ENCODE assay signal across 19 cellular contexts in the genomic region with DNA sequence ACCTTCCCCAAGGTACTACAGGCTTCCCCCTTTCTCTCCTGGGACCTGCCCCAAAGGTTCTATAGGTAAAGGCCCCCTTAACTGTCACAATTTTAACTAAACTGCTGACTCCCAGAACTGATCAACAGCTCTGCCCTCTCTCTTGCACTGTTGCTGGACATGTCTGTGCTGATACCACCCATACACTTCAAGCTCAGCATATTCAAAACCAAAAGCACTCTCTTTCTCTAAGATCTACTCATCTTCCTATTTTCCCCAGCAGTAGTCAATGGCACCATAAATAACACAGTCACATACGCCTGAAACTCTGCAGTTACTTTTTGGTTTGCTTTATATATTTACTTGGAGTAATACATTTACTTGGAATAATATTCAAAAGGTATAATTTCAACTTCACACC. TPM values are rescaled to one million over a fixed set of nuclear protein-coding genes. Genes with fewer than 3 reads are reported as not detected.
DNase-seq lines count a peak whose midpoint lies in the region; ATAC-seq, FAIRE-seq and TF ChIP-seq lines count a peak whose summit lies in the region.
"Had no signal": no experiment of that assay in that cellular context is flagged by ENCODE, and none has a peak within 500 bp of the region (broad histone marks: within the 10 kb centered on the region; RNA-seq: fewer than 3 reads in every experiment).

No MANE protein-coding gene starts in this region.

- no peak overlapping the region for H3K9ac ChIP-seq in kidney (ENCODE audit: low read length in 2 of 2)
- H3K9ac ChIP-seq in endodermal cell (ENCODE audit: extremely low read depth, low read length, poor library complexity, severe bottlenecking), result no peak overlapping the region
- H3K9ac ChIP-seq: neural progenitor cell had no signal

- H3K4me1 ChIP-seq in CD4-positive, alpha-beta memory T cell (ENCODE audit: insufficient read depth, low read length), result peaks cover 76% of the 10 kb centered on the region
- H3K4me1 ChIP-seq in RWPE2 (ENCODE audit: insufficient read depth, poor library complexity, severe bottlenecking) (peaks cover 78% of the 10 kb centered on the region), kidney (ENCODE audit: control insufficient read depth in 1 of 2, insufficient read depth in 1 of 2, low read depth in 1 of 2, low read length in 2 of 2) (peaks cover 0 to 11% of the 10 kb centered on the region in 2 donors), endodermal cell (ENCODE audit: control insufficient read depth, insufficient read depth, low read length) (no peaks in the 10 kb centered on the region), hepatocyte (ENCODE audit: insufficient read depth) (peaks cover 12% of the 10 kb centered on the region), aorta (ENCODE audit: control insufficient read depth in 1 of 2, insufficient read depth in 2 of 2, low read length in 2 of 2) (no peaks in the 10 kb centered on the region)
- H3K4me1 ChIP-seq: right lobe of liver had no signal

- H3K27me3 ChIP-seq in CD4-positive, alpha-beta memory T cell (ENCODE audit: insufficient read depth, low read length), result no peaks in the 10 kb centered on the region
- no peaks in the 10 kb centered on the region for H3K27me3 ChIP-seq in RWPE2 (ENCODE audit: insufficient read depth, poor library complexity, severe bottlenecking)
- no peaks in the 10 kb centered on the region for H3K27me3 ChIP-seq in endodermal cell (ENCODE audit: control insufficient read depth, insufficient read depth, low read length, poor library complexity, severe bottlenecking)
- no peaks in the 10 kb centered on the region for H3K27me3 ChIP-seq in hepatocyte
- no peaks in the 10 kb centered on the region for H3K27me3 ChIP-seq in aorta (ENCODE audit: control insufficient read depth in 1 of 2, insufficient read depth in 2 of 2, low read length in 1 of 2)
- H3K27me3 ChIP-seq: esophagus muscularis mucosa, neural progenitor cell, Peyer's patch, right lobe of liver had no signal

- no peaks in the 10 kb centered on the region for H3K27me3 Mint-ChIP-seq in CD4-positive, alpha-beta memory T cell
- H3K27me3 Mint-ChIP-seq in endodermal cell (ENCODE audit: insufficient read depth), result no peaks in the 10 kb centered on the region
- H3K27me3 Mint-ChIP-seq: activated naive CD8-positive, alpha-beta T cell treated with anti-CD3 and anti-CD28 coated beads, Interleukin-2, amount 10 ng/mL, durations not matched to agents 7 days and 5 days; stimulated activated naive CD8-positive, alpha-beta T cell treated with anti-CD3 and anti-CD28 coated beads, Interleukin-15, amount 100 ng/mL, for 72 hours had no signal

- intact Hi-C loops in CD4-positive, alpha-beta memory T cell (cut with micrococcal nuclease), result loop anchor here (2.0 kb wide), 1 partner anchor 13 kb away; a partner anchor contains a TSS
- intact Hi-C loops in kidney (cut with DNase I), result no loop called here
- intact Hi-C loops in aorta (cut with DNase I), result no loop called here

- no peaks in the 10 kb centered on the region for H3K9me3 Mint-ChIP-seq in CD4-positive, alpha-beta memory T cell
- H3K9me3 Mint-ChIP-seq in endodermal cell, result no peaks in the 10 kb centered on the region
- H3K9me3 Mint-ChIP-seq: activated naive CD8-positive, alpha-beta T cell treated with anti-CD3 and anti-CD28 coated beads, Interleukin-2, amount 10 ng/mL, durations not matched to agents 7 days and 5 days; neural progenitor cell; stimulated activated naive CD8-positive, alpha-beta T cell treated with anti-CD3 and anti-CD28 coated beads, Interleukin-15, amount 100 ng/mL, for 72 hours had no signal

- H2AFZ ChIP-seq in hepatocyte, result no peak overlapping the region
- H2AFZ ChIP-seq: neural progenitor cell had no signal

- H3K79me2 ChIP-seq in hepatocyte, result peaks cover 79% of the 10 kb centered on the region

- POLR2A ChIA-PET in CD4-positive, alpha-beta memory T cell (lab: Charles Lee; ENCODE audit: partially characterized antibody), result interaction anchor here (1.1 to 15.0 kb wide), 3 partner anchors 12 to 147 kb away, joined by 3 to 141 read pairs (median 4); a partner anchor contains a TSS

- ATAC-seq in GM18498 (IDR thresholded peaks at IDR 0.05; ENCODE audit: unreplicated experiment) (peak; percentile 32), RWPE2 (ENCODE audit: low read depth) (no peak), aorta (ENCODE audit: low FRiP score) (no peak)
- ATAC-seq: right lobe of liver; stimulated activated naive CD8-positive, alpha-beta T cell treated with anti-CD3 and anti-CD28 coated beads, Interleukin-15, amount 100 ng/mL, for 72 hours had no signal

- no peaks in the 10 kb centered on the region for H3K9me2 ChIP-seq in hepatocyte (replicated peaks; ENCODE audit: insufficient read depth)

- no peaks in the 10 kb centered on the region for H4K20me1 ChIP-seq in hepatocyte (ENCODE audit: insufficient read depth, poor library complexity, severe bottlenecking)

- no peak overlapping the region for H3K4me3 ChIP-seq in CD4-positive, alpha-beta memory T cell (ENCODE audit: low read length in 2 of 2)
- no peak overlapping the region for H3K4me3 ChIP-seq in RWPE2 (ENCODE audit: severe bottlenecking)
- no peak overlapping the region for H3K4me3 ChIP-seq in kidney (ENCODE audit: low read length in 2 of 2)
- no peak overlapping the region for H3K4me3 ChIP-seq in endodermal cell (ENCODE audit: low read length)
- H3K4me3 ChIP-seq in hepatocyte, result no peak overlapping the region
- no peak overlapping the region for H3K4me3 ChIP-seq in aorta (ENCODE audit: low read length in 2 of 2)
- H3K4me3 ChIP-seq: esophagus muscularis mucosa, left ventricle myocardium inferior, neural progenitor cell, Peyer's patch, right lobe of liver had no signal

- H3K36me3 ChIP-seq in CD4-positive, alpha-beta memory T cell (ENCODE audit: insufficient read depth, low read length), result no peaks in the 10 kb centered on the region
- H3K36me3 ChIP-seq in RWPE2 (ENCODE audit: low read depth) (no peaks in the 10 kb centered on the region), kidney (ENCODE audit: control insufficient read depth in 1 of 2, insufficient read depth in 2 of 2, low read length in 2 of 2) (no peaks in the 10 kb centered on the region), endodermal cell (ENCODE audit: control insufficient read depth, insufficient read depth, low read length) (no peaks in the 10 kb centered on the region), hepatocyte (replicated peaks; ENCODE audit: insufficient read depth, low read depth) (no peaks in the 10 kb centered on the region), aorta (ENCODE audit: control insufficient read depth in 1 of 2, insufficient read depth in 2 of 2, low read length in 1 of 2) (no peaks in the 10 kb centered on the region)
- H3K36me3 ChIP-seq: esophagus muscularis mucosa, left ventricle myocardium inferior, neural progenitor cell, Peyer's patch, right lobe of liver had no signal

- no peak overlapping the region for H3K27ac ChIP-seq in CD4-positive, alpha-beta memory T cell (ENCODE audit: low read depth, low read length)
- H3K27ac ChIP-seq in RWPE2 (ENCODE audit: poor library complexity, severe bottlenecking), result peak overlapping the region; percentile 41
- H3K27ac ChIP-seq in kidney (ENCODE audit: low read depth in 2 of 2, low read length in 2 of 2), result peak overlapping the region; percentile 51 to 53
- no peak overlapping the region for H3K27ac ChIP-seq in endodermal cell (ENCODE audit: low read depth, low read length)
- no peak overlapping the region for H3K27ac ChIP-seq in hepatocyte
- no peak overlapping the region for H3K27ac ChIP-seq in aorta (ENCODE audit: low read depth in 1 of 2, low read length in 2 of 2)
- H3K27ac ChIP-seq: esophagus muscularis mucosa, left ventricle myocardium inferior, neural progenitor cell, right lobe of liver had no signal

- no peak for FAIRE-seq in kidney (lab: Jason Lieb, UNC)

- H3K27ac Mint-ChIP-seq in CD4-positive, alpha-beta memory T cell, result peak overlapping the region; percentile 21 to 88 (median 62)
- H3K27ac Mint-ChIP-seq in endodermal cell, result no peak overlapping the region
- H3K27ac Mint-ChIP-seq: neural progenitor cell; stimulated activated naive CD8-positive, alpha-beta T cell treated with anti-CD3 and anti-CD28 coated beads, Interleukin-15, amount 100 ng/mL, for 72 hours had no signal

- no peak for DNase-seq in CD4-positive, alpha-beta memory T cell
- DNase-seq in RWPE2 (ENCODE audit: low spot score) (no peak), kidney (no peak), endodermal cell (no peak), hepatocyte (ENCODE audit: low spot score) (no peak), aorta (no peak), glomerular visceral epithelial cell (ENCODE audit: extremely low spot score) (no peak)
- DNase-seq: activated naive CD8-positive, alpha-beta T cell treated with anti-CD3 and anti-CD28 coated beads, Interleukin-2, amount 10 ng/mL, durations not matched to agents 7 days and 5 days; GF-D8; hypothalamus; left ventricle myocardium inferior; NCI-H1417 treated with DMSO at 0.1 percent for 48 hours; Peyer's patch; right lobe of liver; stimulated activated naive CD8-positive, alpha-beta T cell treated with anti-CD3 and anti-CD28 coated beads, Interleukin-15, amount 100 ng/mL, for 72 hours; T1000 had no signal

- H3K4me2 ChIP-seq in hepatocyte, result no peak overlapping the region
- H3K4me2 ChIP-seq: neural progenitor cell had no signal

- WGBS in endodermal cell (ENCODE audit: insufficient coverage in 1 of 2, insufficient read length in 1 of 2), 2 experiments, result 60% methylated on average over 1 of the region's 1 CpG; no CpG with 5 or more reads in 1 of the 2 experiments
- 80% methylated on average over 1 of the region's 1 CpG for WGBS in hepatocyte (ENCODE audit: low lambda C conversion rate, missing lambda C conversion rate)
- 33 to 50% methylated on average over 1 of the region's 1 CpG for WGBS in aorta, 2 donors

- CTCF ChIA-PET in CD4-positive, alpha-beta memory T cell (lab: Charles Lee; ENCODE audit: partially characterized antibody), result interaction anchor here (1.1 to 2.8 kb wide), 4 partner anchors 11 to 155 kb away, joined by 3 to 18 read pairs (median 6); no protein-coding TSS in a partner anchor

- peak overlapping the region in 1 of 8 donors; percentile 15 for H3K4me3 Mint-ChIP-seq in CD4-positive, alpha-beta memory T cell
- no peak overlapping the region for H3K4me3 Mint-ChIP-seq in endodermal cell
- H3K4me3 Mint-ChIP-seq: activated naive CD8-positive, alpha-beta T cell treated with anti-CD3 and anti-CD28 coated beads, Interleukin-2, amount 10 ng/mL, durations not matched to agents 7 days and 5 days; neural progenitor cell; stimulated activated naive CD8-positive, alpha-beta T cell treated with anti-CD3 and anti-CD28 coated beads, Interleukin-15, amount 100 ng/mL, for 72 hours had no signal

- TF ChIP-seq CTCF in RWPE2 (IDR thresholded peaks at IDR 0.05; ENCODE audit: poor library complexity, severe bottlenecking), result no peak
- no peak for TF ChIP-seq CTCF in kidney (IDR thresholded peaks at IDR 0.05; ENCODE audit: borderline replicate concordance, extremely low read depth, insufficient read depth)
- no peak for TF ChIP-seq CTCF in endodermal cell (conservative IDR thresholded peaks at IDR 0.05)
- TF ChIP-seq CTCF in hepatocyte (IDR thresholded peaks at IDR 0.05; ENCODE audit: poor library complexity), result no peak

- no peaks in the 10 kb centered on the region for H3K9me3 ChIP-seq in CD4-positive, alpha-beta memory T cell (ENCODE audit: control insufficient read depth in 1 of 2, low read length in 2 of 2)
- H3K9me3 ChIP-seq in RWPE2 (ENCODE audit: severe bottlenecking), result peaks cover 2% of the 10 kb centered on the region
- H3K9me3 ChIP-seq in kidney (ENCODE audit: control insufficient read depth in 1 of 2, low read length in 2 of 2), result no peaks in the 10 kb centered on the region
- no peaks in the 10 kb centered on the region for H3K9me3 ChIP-seq in endodermal cell (ENCODE audit: control insufficient read depth, low read length)
- no peaks in the 10 kb centered on the region for H3K9me3 ChIP-seq in hepatocyte (ENCODE audit: low read depth)
- no peaks in the 10 kb centered on the region for H3K9me3 ChIP-seq in aorta (ENCODE audit: control insufficient read depth, low read length)
- H3K9me3 ChIP-seq: esophagus muscularis mucosa, left ventricle myocardium inferior, Peyer's patch, right lobe of liver had no signal

- no peaks in the 10 kb centered on the region for H3K36me3 Mint-ChIP-seq in CD4-positive, alpha-beta memory T cell
- no peaks in the 10 kb centered on the region for H3K36me3 Mint-ChIP-seq in endodermal cell (ENCODE audit: low read depth)
- H3K36me3 Mint-ChIP-seq: neural progenitor cell had no signal

- H3K4me1 Mint-ChIP-seq in CD4-positive, alpha-beta memory T cell, result peaks cover 57 to 87% (median 78%) of the 10 kb centered on the region in 4 donors
- H3K4me1 Mint-ChIP-seq in endodermal cell, result peaks cover 29% of the 10 kb centered on the region

RNA-seq across cellular contexts. Expression of a gene that starts 12.3 kb away (rescaled TPM):
- 10 to 100 TPM; 61.2 to 72.7 TPM for total RNA-seq in CD4-positive, alpha-beta memory T cell
- 10 to 100 TPM in 1 of 2 donors, 1 to 10 TPM in 1; 6.9 to 19.7 TPM for polyA plus RNA-seq in CD4-positive, alpha-beta memory T cell
- total RNA-seq in kidney (40.5 TPM), endodermal cell (10 to 100 TPM in 1 of 2 donors, 1 to 10 TPM in 1; 9.8 to 11.3 TPM), hepatocyte (18.0 and 19.1 TPM in 2 replicates), aorta (10 to 100 TPM in 1 of 2 donors, 1 to 10 TPM in 1; 8.3 to 15.6 TPM)
- polyA plus RNA-seq in kidney (ENCODE audit: insufficient read depth, low read depth, low replicate concordance) (8.6 TPM), hepatocyte (11.4 and 13.7 TPM in 2 replicates), aorta (1 to 10 TPM in 1 of 2 donors, under 1 TPM in 1; 0.41 to 2.9 TPM)
- polyA plus RNA-seq in endodermal cell (2013, experiment 1 of 2), result 6.3 TPM
- polyA plus RNA-seq in endodermal cell (2013, experiment 2 of 2), result 5.8 TPM

Comparison
In these comparisons a context has a peak if more than half of its experiments do, and no peak if none do; other contexts are left out.
1. H3K27ac ChIP-seq: peak in RWPE2 (single experiment) and kidney (2 of 2); none in CD4-positive, alpha-beta memory T cell (single experiment), endodermal cell (single experiment), hepatocyte (single experiment) and aorta (0 of 2).